Comparison of ENCODE assay signal across 1 cellular context in the genomic region with DNA sequence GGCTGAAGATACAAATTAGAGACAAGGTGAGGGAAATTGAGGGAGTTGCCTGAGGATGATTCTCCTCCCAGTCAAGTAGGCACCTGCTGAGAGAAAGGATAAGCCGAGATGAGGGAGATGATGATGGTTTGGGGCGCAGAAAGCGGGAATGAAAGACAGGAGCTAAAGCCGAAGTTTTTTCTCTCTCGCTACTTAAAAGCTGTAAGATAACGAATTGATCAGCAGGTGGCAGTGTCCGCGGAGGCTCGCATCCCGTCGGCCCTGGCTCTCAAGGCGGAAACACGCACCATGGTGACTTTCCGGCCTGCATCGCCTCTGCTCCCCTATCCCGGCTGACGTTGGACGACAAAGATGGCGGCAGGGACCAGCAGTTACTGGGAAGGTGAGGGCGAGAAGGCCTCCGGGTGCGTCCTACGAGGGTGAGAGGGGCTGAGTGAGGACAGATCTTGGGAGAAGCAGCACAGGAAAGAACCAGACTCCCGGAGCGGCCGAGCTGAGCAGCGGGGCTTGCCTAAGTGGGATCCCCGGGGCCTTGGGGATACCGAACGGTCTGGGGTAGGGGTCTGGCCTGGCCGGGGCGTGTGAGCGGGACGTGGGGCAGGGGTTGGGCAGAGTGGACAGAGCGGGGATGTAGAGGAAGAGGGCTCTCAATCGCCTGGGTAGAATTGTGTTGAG.
TF ChIP-seq lines count a peak whose summit lies in the region.

A gene (plus strand): TSS at position 326 of the 675 bp plus-strand sequence. CDS start 26 bp downstream, at position 352.

TF ChIP-seq in SK-N-SH treated with all-trans-retinoic acid at 6 μM for 48 hours, 23 proteins besides CTCF, POLR2A, EP300 and RAD21 (continued from another document):
- TF ChIP-seq CSDC2 (CRISPR knock-in tag; IDR thresholded peaks at IDR 0.05) (no peak), ZNF565 (CRISPR knock-in tag; conservative IDR thresholded peaks at IDR 0.05; ENCODE audit: low read depth) (no peak), BACH2 (CRISPR knock-in tag; IDR thresholded peaks at IDR 0.05; ENCODE audit: borderline replicate concordance) (no peak), TCF4 (CRISPR knock-in tag; IDR thresholded peaks at IDR 0.05; ENCODE audit: borderline replicate concordance) (no peak), ARNTL (CRISPR knock-in tag; IDR thresholded peaks at IDR 0.05; ENCODE audit: borderline replicate concordance, low read depth) (no peak)
